In the genomic region with DNA sequence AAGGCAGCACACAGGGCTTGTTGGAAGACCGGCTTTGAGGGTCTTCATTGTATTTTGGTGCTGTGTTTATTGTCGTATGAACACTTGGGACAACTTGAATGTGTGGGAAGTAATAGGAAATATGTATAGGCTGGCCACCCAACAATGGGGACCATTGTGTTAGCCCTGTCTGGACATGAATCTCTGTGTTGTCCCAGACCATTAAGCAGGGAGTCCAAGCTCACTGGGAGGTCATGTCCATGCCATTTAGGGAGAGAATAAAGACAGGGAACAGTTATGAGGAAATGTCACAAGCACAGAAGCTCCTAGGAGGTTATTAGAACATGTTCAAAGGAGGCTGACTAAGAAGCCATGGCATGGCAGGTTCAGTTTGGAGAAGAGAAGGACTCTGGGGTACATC, we compare ENCODE assay signal across 24 cellular contexts.
"Had no signal": no experiment of that assay in that cellular context is flagged by ENCODE, and none has a peak within 500 bp of the region (broad histone marks: within the 10 kb centered on the region; RNA-seq: fewer than 3 reads in every experiment).

No MANE protein-coding gene starts in this region.

- H3K4me3 ChIP-seq: left lung, lower lobe of right lung, ovary, right atrium auricular region, right lobe of liver, smooth muscle cell, tibial nerve, uterus had no signal

- H3K9me3 ChIP-seq: left lung, lower lobe of right lung, ovary, right atrium auricular region, right lobe of liver, tibial nerve, uterus had no signal

- H3K36me3 ChIP-seq: left lung, lower lobe of right lung, ovary, right atrium auricular region, right lobe of liver, tibial nerve, uterus had no signal

- H3K4me2 ChIP-seq: smooth muscle cell had no signal

- DNase-seq: hippocampal formation; immature natural killer cell; kidney; left colon; left lung; lower lobe of right lung; mammary epithelial cell; mesenchymal stem cell; naive B cell; natural killer cell; ovary; right lobe of liver; stimulated activated CD4-positive, alpha-beta T cell treated with anti-CD3 and anti-CD28 coated beads, Interleukin-1b, Interleukin-23, amount 100 ng/mL, for 48 hours; stimulated activated CD4-positive, alpha-beta T cell treated with anti-CD3 and anti-CD28 coated beads, Interleukin-2, amount 100 ng/mL, for 48 hours; stimulated activated CD4-positive, alpha-beta T cell treated with anti-CD3 and anti-CD28 coated beads, Interleukin-4, amount 100 ng/mL, for 4 hours; stimulated activated CD8-positive, alpha-beta memory T cell treated with anti-CD3 and anti-CD28 coated beads, Interleukin-4, amount 100 ng/mL, for 48 hours; stimulated activated naive CD4-positive, alpha-beta T cell treated with Interleukin-2 at 50 U/mL for 16 hours; stimulated activated naive CD8-positive, alpha-beta T cell treated with anti-CD3 and anti-CD28 coated beads, Interleukin-15, amount 100 ng/mL, for 72 hours; substantia nigra; uterus had no signal

- H3K27ac ChIP-seq: left lung, lower lobe of right lung, ovary, right atrium auricular region, right lobe of liver, tibial nerve, uterus had no signal

- ATAC-seq: left colon; left lung; lower lobe of right lung; natural killer cell; right lobe of liver; stimulated activated memory B cell treated with anti-CD40 and anti-IgM and Interleukin-4, amounts not matched to agents 10 μg/mL and 1 μg/mL and 100 μg/mL, for 72 hours; stimulated activated naive CD8-positive, alpha-beta T cell treated with anti-CD3 and anti-CD28 coated beads, Interleukin-15, amount 100 ng/mL, for 72 hours had no signal

- H3K4me1 ChIP-seq: left lung, lower lobe of right lung, right atrium auricular region, right lobe of liver, uterus had no signal

- H3K27me3 ChIP-seq: left lung, ovary, right atrium auricular region, right lobe of liver, tibial nerve, uterus had no signal
